8 cellular contexts compared by ENCODE assay signal in the genomic region with DNA sequence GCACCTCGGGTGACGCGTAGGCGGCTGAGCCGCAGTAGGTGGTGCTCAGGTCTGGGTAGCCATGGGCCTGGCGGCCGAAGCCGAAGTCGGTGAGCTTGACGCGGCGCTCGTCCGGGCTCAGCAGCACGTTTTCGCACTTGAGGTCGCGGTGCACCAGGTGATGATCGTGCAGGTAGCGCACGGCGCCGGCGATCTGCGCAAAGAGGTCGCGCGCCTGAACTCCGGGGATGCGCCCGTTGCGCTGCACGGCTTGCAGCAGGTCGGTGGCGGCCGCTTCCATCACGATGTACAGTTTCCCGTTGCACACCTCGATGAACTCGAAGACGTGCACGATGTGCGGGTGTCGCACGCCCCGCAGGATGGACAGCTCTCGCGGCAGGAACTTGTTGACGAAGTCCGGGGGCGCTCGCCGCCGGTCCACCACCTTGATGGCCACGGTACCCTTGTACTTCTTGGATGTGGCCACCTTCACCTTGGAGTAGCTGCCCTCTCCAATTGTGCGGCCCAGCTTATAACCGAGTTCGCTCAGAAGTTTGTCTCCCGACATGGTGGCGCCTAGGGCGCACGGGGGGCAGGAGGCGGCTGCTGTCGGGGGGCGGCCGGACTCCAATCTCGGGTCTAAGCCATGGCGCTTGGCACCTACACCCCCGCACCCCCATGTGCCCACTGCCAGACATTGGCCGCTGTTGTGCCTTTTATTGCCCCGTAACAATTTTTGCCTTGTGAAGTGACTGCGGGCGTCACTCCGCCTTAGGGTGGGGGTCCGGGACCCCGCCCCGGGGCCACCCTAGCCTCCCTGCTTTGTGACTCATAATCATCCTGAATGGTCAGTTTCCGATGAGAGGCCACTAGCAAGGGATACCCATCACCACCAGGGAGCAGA. TPM values are rescaled to one million over a fixed set of nuclear protein-coding genes. Genes with fewer than 3 reads are reported as not detected.
DNase-seq lines count a peak whose midpoint lies in the region; ATAC-seq and TF ChIP-seq lines count a peak whose summit lies in the region.

A gene (minus strand): TSS at position 668 of the 883 bp plus-strand sequence. CDS start 121 bp downstream, at position 547.

- no peaks in the 10 kb centered on the region for H3K27me3 ChIP-seq in CD4-positive, alpha-beta memory T cell (ENCODE audit: insufficient read depth, low read length)
- H3K27me3 ChIP-seq in OCI-LY3 (ENCODE audit: low read depth, low read length) = no peaks in the 10 kb centered on the region
- no peaks in the 10 kb centered on the region for H3K27me3 ChIP-seq in neural progenitor cell

- no peaks in the 10 kb centered on the region for H3K27me3 Mint-ChIP-seq in CD4-positive, alpha-beta memory T cell
- H3K27me3 Mint-ChIP-seq in endothelial cell (ENCODE audit: unreplicated experiment) (peaks cover 11% of the 10 kb centered on the region), neural progenitor cell (ENCODE audit: insufficient read depth, low read depth) (no peaks in the 10 kb centered on the region)

- peaks cover 3% of the 10 kb centered on the region for H3F3A ChIP-seq in neural progenitor cell (ENCODE audit: low read depth)

- peak within 1 kb of the TSS; percentile 94 to 98 (median 97) for H3K27ac Mint-ChIP-seq in CD4-positive, alpha-beta memory T cell
- peak within 1 kb of the TSS; percentile 95 for H3K27ac Mint-ChIP-seq in endothelial cell (ENCODE audit: unreplicated experiment)
- H3K27ac Mint-ChIP-seq in neural progenitor cell = peak within 1 kb of the TSS; percentile 90

- CTCF ChIA-PET in CD4-positive, alpha-beta memory T cell (lab: Charles Lee; ENCODE audit: partially characterized antibody) = interaction anchor here (0.8 to 1.4 kb wide), 4 partner anchors 17 to 128 kb away, joined by 3 to 7 read pairs (median 4); a partner anchor contains a TSS

- H3K4me3 ChIP-seq in CD4-positive, alpha-beta memory T cell (ENCODE audit: low read length in 2 of 2) = peak within 1 kb of the TSS; percentile 88 to 90
- H3K4me3 ChIP-seq in OCI-LY3 (ENCODE audit: low read length) (peak within 1 kb of the TSS; percentile 95), neural progenitor cell (peak within 1 kb of the TSS; percentile 72)

- peaks cover 13 to 39% (median 24%) of the 10 kb centered on the region in 4 donors for H3K4me1 Mint-ChIP-seq in CD4-positive, alpha-beta memory T cell
- H3K4me1 Mint-ChIP-seq in endothelial cell (ENCODE audit: unreplicated experiment) (no peaks in the 10 kb centered on the region), neural progenitor cell (peaks cover 12% of the 10 kb centered on the region)

- peak within 1 kb of the TSS; percentile 93 to 99 (median 97) for H3K4me3 Mint-ChIP-seq in CD4-positive, alpha-beta memory T cell
- peak within 1 kb of the TSS; percentile 94 for H3K4me3 Mint-ChIP-seq in endothelial cell (ENCODE audit: unreplicated experiment)
- H3K4me3 Mint-ChIP-seq in neural progenitor cell = peak within 1 kb of the TSS; percentile 96

- H3K9me3 Mint-ChIP-seq in CD4-positive, alpha-beta memory T cell = peaks cover 0 to 4% (median 0%) of the 10 kb centered on the region in 8 donors
- no peaks in the 10 kb centered on the region for H3K9me3 Mint-ChIP-seq in endothelial cell (ENCODE audit: unreplicated experiment)
- H3K9me3 Mint-ChIP-seq in neural progenitor cell = no peaks in the 10 kb centered on the region

- POLR2A ChIA-PET in CD4-positive, alpha-beta memory T cell (lab: Charles Lee; ENCODE audit: partially characterized antibody) = interaction anchor here (0.5 to 3.2 kb wide), 23 partner anchors 8 to 323 kb away, joined by 3 to 22 read pairs (median 5); a partner anchor contains a TSS

- TF ChIP-seq CTCF in OCI-LY3 (IDR thresholded peaks at IDR 0.05; ENCODE audit: low read depth, low read length) (no peak), endothelial cell (IDR thresholded peaks at IDR 0.05; ENCODE audit: unreplicated experiment) (no peak), neural progenitor cell (IDR thresholded peaks at IDR 0.05) (no peak)

- no peaks in the 10 kb centered on the region for H3K9me3 ChIP-seq in CD4-positive, alpha-beta memory T cell (ENCODE audit: control insufficient read depth in 1 of 2, low read length in 2 of 2)
- H3K9me3 ChIP-seq in OCI-LY3 (ENCODE audit: insufficient read depth, low read length) (no peaks in the 10 kb centered on the region), neural progenitor cell (ENCODE audit: low read depth) (no peaks in the 10 kb centered on the region)

- H4K20me1 ChIP-seq in OCI-LY3 (ENCODE audit: insufficient read depth, low read length) (no peaks in the 10 kb centered on the region), neural progenitor cell (ENCODE audit: low read depth) (peaks cover 12% of the 10 kb centered on the region)

- H2AFZ ChIP-seq in OCI-LY3 (ENCODE audit: low read depth, low read length) (peak within 1 kb of the TSS; percentile 62; the same call in 1 of the 2 replicates), neural progenitor cell (replicated peaks) (peak within 1 kb of the TSS; percentile 93)

- intact Hi-C loops in CD4-positive, alpha-beta memory T cell (cut with micrococcal nuclease) = no loop called here

- H3K36me3 Mint-ChIP-seq in CD4-positive, alpha-beta memory T cell = peaks cover 8 to 17% of the 10 kb centered on the region in 2 donors
- H3K36me3 Mint-ChIP-seq in endothelial cell (ENCODE audit: low read depth, unreplicated experiment) (no peaks in the 10 kb centered on the region), neural progenitor cell (peaks cover 10% of the 10 kb centered on the region)

- no peak for DNase-seq in CD4-positive, alpha-beta memory T cell
- DNase-seq in endothelial cell (ENCODE audit: low spot score) = no peak
- DNase-seq in neural progenitor cell (ENCODE audit: low spot score) = no peak
- no peak for DNase-seq in activated effector memory CD4-positive, alpha-beta T cell treated with Interleukin-2 at 50 U/mL for 16 hours
- no peak for DNase-seq in iPS-NIHi11 (ENCODE audit: low spot score)

- peak within 1 kb of the TSS; percentile 92 for H3K27ac ChIP-seq in CD4-positive, alpha-beta memory T cell (ENCODE audit: low read depth, low read length)
- H3K27ac ChIP-seq in OCI-LY3 (ENCODE audit: low read length) (peak within 1 kb of the TSS; percentile 42), neural progenitor cell (no peak within 1 kb of the TSS)

- H3K36me3 ChIP-seq in CD4-positive, alpha-beta memory T cell (ENCODE audit: insufficient read depth, low read length) = no peaks in the 10 kb centered on the region
- H3K36me3 ChIP-seq in OCI-LY3 (replicated peaks; ENCODE audit: low read depth, low read length) (peaks cover 17% of the 10 kb centered on the region), neural progenitor cell (no peaks in the 10 kb centered on the region)

- peak within 1 kb of the TSS; percentile 91 for H3K4me2 ChIP-seq in OCI-LY3 (ENCODE audit: low read length)
- H3K4me2 ChIP-seq in neural progenitor cell = peak within 1 kb of the TSS; percentile 90

- H3K79me2 ChIP-seq in OCI-LY3 (ENCODE audit: low read length) = peaks cover 35% of the 10 kb centered on the region
- H3K79me2 ChIP-seq in neural progenitor cell (ENCODE audit: low read depth) = peaks cover 41% of the 10 kb centered on the region

- H3K9ac ChIP-seq in OCI-LY3 (ENCODE audit: low read length) = peak within 1 kb of the TSS; percentile 85
- H3K9ac ChIP-seq in neural progenitor cell = peak within 1 kb of the TSS; percentile 10

- H3K4me1 ChIP-seq in CD4-positive, alpha-beta memory T cell (ENCODE audit: insufficient read depth, low read length) = peaks cover 35% of the 10 kb centered on the region
- H3K4me1 ChIP-seq in OCI-LY3 (ENCODE audit: low read length) = peaks cover 13% of the 10 kb centered on the region
- H3K4me1 ChIP-seq in neural progenitor cell = no peaks in the 10 kb centered on the region

- no peak for ATAC-seq in HG03175 (IDR thresholded peaks at IDR 0.05; ENCODE audit: unreplicated experiment)
- ATAC-seq in HG03442 (IDR thresholded peaks at IDR 0.05; ENCODE audit: unreplicated experiment) = no peak

RNA-seq across cellular contexts. Expression of the gene that starts here (rescaled TPM):
- 10 to 100 TPM in 1 of 2 experiments, 1 to 10 TPM in 1; 9.7 to 10.4 TPM for total RNA-seq in CD4-positive, alpha-beta memory T cell
- polyA plus RNA-seq in CD4-positive, alpha-beta memory T cell = 1 to 10 TPM; 1.1 to 2.0 TPM
- 2.7 TPM for total RNA-seq in endothelial cell (ENCODE audit: unreplicated experiment)
- total RNA-seq in neural progenitor cell (ENCODE audit: low replicate concordance) = 4.6 and 7.0 TPM in 2 replicates
